ENCODE assay signal across 1 cellular context in the genomic region with DNA sequence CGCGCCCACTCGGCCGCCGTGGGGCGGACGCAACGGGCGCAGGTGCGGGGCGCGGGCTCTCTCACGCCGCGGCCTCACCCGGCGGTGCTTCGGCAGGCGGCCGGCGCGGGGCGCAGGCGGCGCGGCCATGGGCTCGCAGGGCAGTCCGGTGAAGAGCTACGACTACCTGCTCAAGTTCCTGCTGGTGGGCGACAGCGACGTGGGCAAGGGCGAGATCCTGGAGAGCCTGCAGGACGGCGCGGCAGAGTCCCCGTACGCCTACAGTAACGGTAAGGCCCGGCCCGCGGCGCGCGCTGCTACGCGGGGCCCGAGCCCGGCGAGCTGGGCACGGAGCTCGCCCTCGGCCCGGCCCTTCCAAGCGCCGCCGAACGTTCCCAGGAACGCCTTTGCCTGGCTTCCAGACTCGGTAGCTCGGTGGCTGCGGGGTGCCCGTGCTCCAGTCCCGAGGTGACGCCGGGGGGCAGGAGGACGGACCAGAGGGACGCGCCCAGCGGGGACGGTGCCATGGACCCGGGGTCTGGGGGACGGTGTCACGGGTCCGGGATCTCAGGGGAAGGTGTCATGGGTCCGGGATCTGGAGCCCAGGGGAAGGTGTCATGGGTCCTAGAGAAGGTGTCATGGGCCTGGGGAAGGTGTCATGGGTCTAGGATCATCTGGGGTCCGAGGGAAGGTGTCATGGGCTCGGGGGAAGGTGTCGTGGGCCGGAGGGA.
TF ChIP-seq lines count a peak whose summit lies in the region.

No MANE protein-coding gene starts in this region.

TF ChIP-seq in HepG2, 621 proteins besides CTCF, POLR2A, EP300 and RAD21 (continues in another document):
- TF ChIP-seq ZNF558 (CRISPR knock-in tag; IDR thresholded peaks at IDR 0.05; ENCODE audit: borderline replicate concordance) (peak; percentile 49; the same call in 1 of the 2 replicates), ZNF766 (CRISPR knock-in tag; IDR thresholded peaks at IDR 0.05; ENCODE audit: borderline replicate concordance) (peak; percentile 76; the same call in 1 of the 2 replicates), TBX2 (CRISPR knock-in tag; IDR thresholded peaks at IDR 0.05; ENCODE audit: borderline replicate concordance) (0 out of 2 replicates have a peak, but pooled peaks have one; percentile 12), ZNF331 (CRISPR knock-in tag; IDR thresholded peaks at IDR 0.05) (no peak), RNF2 (conservative IDR thresholded peaks at IDR 0.05; ENCODE audit: low read depth) (0 out of 2 replicates have a peak, but pooled peaks have one; percentile 43), RXRA (CRISPR knock-in tag; IDR thresholded peaks at IDR 0.05) (peak; percentile 18; the same call in 1 of the 2 replicates), ZNF790 (CRISPR knock-in tag; IDR thresholded peaks at IDR 0.05; ENCODE audit: borderline replicate concordance) (peak; percentile 49; the same call in 1 of the 2 replicates), ZNF879 (CRISPR knock-in tag; IDR thresholded peaks at IDR 0.05) (no peak), PITX1 (CRISPR knock-in tag; IDR thresholded peaks at IDR 0.05) (peak; percentile 29; the same call in 1 of the 2 replicates), ZNF451 (CRISPR knock-in tag; IDR thresholded peaks at IDR 0.05) (peak; percentile 38; the same call in 1 of the 2 replicates), EED (CRISPR knock-in tag; IDR thresholded peaks at IDR 0.05) (no peak), ZNF768 (CRISPR knock-in tag; IDR thresholded peaks at IDR 0.05) (peak; percentile 37; the same call in 1 of the 2 replicates), ARID2 (CRISPR knock-in tag; IDR thresholded peaks at IDR 0.05; ENCODE audit: borderline replicate concordance) (peak; percentile 31; the same call in 1 of the 2 replicates), MATR3 (CRISPR knock-in tag; IDR thresholded peaks at IDR 0.05) (no peak), ZNF253 (CRISPR knock-in tag; IDR thresholded peaks at IDR 0.05; ENCODE audit: borderline replicate concordance) (0 out of 2 replicates have a peak, but pooled peaks have one; percentile 47), ZSCAN25 (CRISPR knock-in tag; IDR thresholded peaks at IDR 0.05) (no peak), KLF16 (CRISPR knock-in tag; IDR thresholded peaks at IDR 0.05) (no peak), ZBTB38 (CRISPR knock-in tag; IDR thresholded peaks at IDR 0.05) (0 out of 2 replicates have a peak, but pooled peaks have one; percentile 15), SIN3A (IDR thresholded peaks at IDR 0.05; ENCODE audit: borderline replicate concordance, low read depth, low read length) (peak; percentile 57; the same call in 1 of the 2 replicates), KLF12 (CRISPR knock-in tag; IDR thresholded peaks at IDR 0.05; ENCODE audit: borderline replicate concordance) (peak; percentile 31; the same call in 1 of the 2 replicates), HDAC1 (CRISPR knock-in tag; IDR thresholded peaks at IDR 0.05) (peak; percentile 1; the same call in 1 of the 2 replicates), MYC (CRISPR knock-in tag; IDR thresholded peaks at IDR 0.05; ENCODE audit: borderline replicate concordance) (peak; percentile 13; the same call in 1 of the 2 replicates), SAP130 (CRISPR knock-in tag; IDR thresholded peaks at IDR 0.05; ENCODE audit: low read depth) (peak; percentile 41), MEIS2 (CRISPR knock-in tag; IDR thresholded peaks at IDR 0.05) (0 out of 2 replicates have a peak, but pooled peaks have one; percentile 35), SKI (IDR thresholded peaks at IDR 0.05; ENCODE audit: partially characterized antibody) (peak; percentile 29), ZNF777 (CRISPR knock-in tag; IDR thresholded peaks at IDR 0.05) (0 out of 2 replicates have a peak, but pooled peaks have one; percentile 39), SRY (CRISPR knock-in tag; IDR thresholded peaks at IDR 0.05) (peak; percentile 70; the same call in 1 of the 2 replicates), ZNF616 (CRISPR knock-in tag; IDR thresholded peaks at IDR 0.05; ENCODE audit: low read depth) (no peak), ZNF703 (CRISPR knock-in tag; IDR thresholded peaks at IDR 0.05; ENCODE audit: borderline replicate concordance) (0 out of 2 replicates have a peak, but pooled peaks have one; percentile 53), HOXA3 (CRISPR knock-in tag; IDR thresholded peaks at IDR 0.05) (0 out of 2 replicates have a peak, but pooled peaks have one; percentile 16), CENPT (CRISPR knock-in tag; IDR thresholded peaks at IDR 0.05; ENCODE audit: low read depth) (peak; percentile 44; the same call in 1 of the 2 replicates)
- TF ChIP-seq, protein P1, sequence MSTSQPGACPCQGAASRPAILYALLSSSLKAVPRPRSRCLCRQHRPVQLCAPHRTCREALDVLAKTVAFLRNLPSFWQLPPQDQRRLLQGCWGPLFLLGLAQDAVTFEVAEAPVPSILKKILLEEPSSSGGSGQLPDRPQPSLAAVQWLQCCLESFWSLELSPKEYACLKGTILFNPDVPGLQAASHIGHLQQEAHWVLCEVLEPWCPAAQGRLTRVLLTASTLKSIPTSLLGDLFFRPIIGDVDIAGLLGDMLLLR (CRISPR knock-in tag; IDR thresholded peaks at IDR 0.05): 0 out of 2 replicates have a peak, but pooled peaks have one; percentile 54
- TF ChIP-seq, protein P2, sequence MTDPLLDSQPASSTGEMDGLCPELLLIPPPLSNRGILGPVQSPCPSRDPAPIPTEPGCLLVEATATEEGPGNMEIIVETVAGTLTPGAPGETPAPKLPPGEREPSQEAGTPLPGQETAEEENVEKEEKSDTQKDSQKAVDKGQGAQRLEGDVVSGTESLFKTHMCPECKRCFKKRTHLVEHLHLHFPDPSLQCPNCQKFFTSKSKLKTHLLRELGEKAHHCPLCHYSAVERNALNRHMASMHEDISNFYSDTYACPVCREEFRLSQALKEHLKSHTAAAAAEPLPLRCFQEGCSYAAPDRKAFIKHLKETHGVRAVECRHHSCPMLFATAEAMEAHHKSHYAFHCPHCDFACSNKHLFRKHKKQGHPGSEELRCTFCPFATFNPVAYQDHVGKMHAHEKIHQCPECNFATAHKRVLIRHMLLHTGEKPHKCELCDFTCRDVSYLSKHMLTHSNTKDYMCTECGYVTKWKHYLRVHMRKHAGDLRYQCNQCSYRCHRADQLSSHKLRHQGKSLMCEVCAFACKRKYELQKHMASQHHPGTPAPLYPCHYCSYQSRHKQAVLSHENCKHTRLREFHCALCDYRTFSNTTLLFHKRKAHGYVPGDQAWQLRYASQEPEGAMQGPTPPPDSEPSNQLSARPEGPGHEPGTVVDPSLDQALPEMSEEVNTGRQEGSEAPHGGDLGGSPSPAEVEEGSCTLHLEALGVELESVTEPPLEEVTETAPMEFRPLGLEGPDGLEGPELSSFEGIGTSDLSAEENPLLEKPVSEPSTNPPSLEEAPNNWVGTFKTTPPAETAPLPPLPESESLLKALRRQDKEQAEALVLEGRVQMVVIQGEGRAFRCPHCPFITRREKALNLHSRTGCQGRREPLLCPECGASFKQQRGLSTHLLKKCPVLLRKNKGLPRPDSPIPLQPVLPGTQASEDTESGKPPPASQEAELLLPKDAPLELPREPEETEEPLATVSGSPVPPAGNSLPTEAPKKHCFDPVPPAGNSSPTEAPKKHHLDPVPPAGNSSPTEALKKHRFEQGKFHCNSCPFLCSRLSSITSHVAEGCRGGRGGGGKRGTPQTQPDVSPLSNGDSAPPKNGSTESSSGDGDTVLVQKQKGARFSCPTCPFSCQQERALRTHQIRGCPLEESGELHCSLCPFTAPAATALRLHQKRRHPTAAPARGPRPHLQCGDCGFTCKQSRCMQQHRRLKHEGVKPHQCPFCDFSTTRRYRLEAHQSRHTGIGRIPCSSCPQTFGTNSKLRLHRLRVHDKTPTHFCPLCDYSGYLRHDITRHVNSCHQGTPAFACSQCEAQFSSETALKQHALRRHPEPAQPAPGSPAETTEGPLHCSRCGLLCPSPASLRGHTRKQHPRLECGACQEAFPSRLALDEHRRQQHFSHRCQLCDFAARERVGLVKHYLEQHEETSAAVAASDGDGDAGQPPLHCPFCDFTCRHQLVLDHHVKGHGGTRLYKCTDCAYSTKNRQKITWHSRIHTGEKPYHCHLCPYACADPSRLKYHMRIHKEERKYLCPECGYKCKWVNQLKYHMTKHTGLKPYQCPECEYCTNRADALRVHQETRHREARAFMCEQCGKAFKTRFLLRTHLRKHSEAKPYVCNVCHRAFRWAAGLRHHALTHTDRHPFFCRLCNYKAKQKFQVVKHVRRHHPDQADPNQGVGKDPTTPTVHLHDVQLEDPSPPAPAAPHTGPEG (CRISPR knock-in tag; IDR thresholded peaks at IDR 0.05): 0 out of 2 replicates have a peak, but pooled peaks have one; percentile 45
- TF ChIP-seq, protein P3, sequence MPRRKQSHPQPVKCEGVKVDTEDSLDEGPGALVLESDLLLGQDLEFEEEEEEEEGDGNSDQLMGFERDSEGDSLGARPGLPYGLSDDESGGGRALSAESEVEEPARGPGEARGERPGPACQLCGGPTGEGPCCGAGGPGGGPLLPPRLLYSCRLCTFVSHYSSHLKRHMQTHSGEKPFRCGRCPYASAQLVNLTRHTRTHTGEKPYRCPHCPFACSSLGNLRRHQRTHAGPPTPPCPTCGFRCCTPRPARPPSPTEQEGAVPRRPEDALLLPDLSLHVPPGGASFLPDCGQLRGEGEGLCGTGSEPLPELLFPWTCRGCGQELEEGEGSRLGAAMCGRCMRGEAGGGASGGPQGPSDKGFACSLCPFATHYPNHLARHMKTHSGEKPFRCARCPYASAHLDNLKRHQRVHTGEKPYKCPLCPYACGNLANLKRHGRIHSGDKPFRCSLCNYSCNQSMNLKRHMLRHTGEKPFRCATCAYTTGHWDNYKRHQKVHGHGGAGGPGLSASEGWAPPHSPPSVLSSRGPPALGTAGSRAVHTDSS (CRISPR knock-in tag; conservative IDR thresholded peaks at IDR 0.05): 0 out of 2 replicates have a peak, but pooled peaks have one; percentile 70
- TF ChIP-seq, protein P4, sequence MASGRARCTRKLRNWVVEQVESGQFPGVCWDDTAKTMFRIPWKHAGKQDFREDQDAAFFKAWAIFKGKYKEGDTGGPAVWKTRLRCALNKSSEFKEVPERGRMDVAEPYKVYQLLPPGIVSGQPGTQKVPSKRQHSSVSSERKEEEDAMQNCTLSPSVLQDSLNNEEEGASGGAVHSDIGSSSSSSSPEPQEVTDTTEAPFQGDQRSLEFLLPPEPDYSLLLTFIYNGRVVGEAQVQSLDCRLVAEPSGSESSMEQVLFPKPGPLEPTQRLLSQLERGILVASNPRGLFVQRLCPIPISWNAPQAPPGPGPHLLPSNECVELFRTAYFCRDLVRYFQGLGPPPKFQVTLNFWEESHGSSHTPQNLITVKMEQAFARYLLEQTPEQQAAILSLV (CRISPR knock-in tag; IDR thresholded peaks at IDR 0.05; ENCODE audit: borderline replicate concordance): peak; percentile 24; the same call in 1 of the 2 replicates
- TF ChIP-seq, protein P5, sequence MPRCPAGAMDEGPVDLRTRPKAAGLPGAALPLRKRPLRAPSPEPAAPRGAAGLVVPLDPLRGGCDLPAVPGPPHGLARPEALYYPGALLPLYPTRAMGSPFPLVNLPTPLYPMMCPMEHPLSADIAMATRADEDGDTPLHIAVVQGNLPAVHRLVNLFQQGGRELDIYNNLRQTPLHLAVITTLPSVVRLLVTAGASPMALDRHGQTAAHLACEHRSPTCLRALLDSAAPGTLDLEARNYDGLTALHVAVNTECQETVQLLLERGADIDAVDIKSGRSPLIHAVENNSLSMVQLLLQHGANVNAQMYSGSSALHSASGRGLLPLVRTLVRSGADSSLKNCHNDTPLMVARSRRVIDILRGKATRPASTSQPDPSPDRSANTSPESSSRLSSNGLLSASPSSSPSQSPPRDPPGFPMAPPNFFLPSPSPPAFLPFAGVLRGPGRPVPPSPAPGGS (CRISPR knock-in tag; IDR thresholded peaks at IDR 0.05): 0 out of 2 replicates have a peak, but pooled peaks have one; percentile 58
- TF ChIP-seq, protein P6, sequence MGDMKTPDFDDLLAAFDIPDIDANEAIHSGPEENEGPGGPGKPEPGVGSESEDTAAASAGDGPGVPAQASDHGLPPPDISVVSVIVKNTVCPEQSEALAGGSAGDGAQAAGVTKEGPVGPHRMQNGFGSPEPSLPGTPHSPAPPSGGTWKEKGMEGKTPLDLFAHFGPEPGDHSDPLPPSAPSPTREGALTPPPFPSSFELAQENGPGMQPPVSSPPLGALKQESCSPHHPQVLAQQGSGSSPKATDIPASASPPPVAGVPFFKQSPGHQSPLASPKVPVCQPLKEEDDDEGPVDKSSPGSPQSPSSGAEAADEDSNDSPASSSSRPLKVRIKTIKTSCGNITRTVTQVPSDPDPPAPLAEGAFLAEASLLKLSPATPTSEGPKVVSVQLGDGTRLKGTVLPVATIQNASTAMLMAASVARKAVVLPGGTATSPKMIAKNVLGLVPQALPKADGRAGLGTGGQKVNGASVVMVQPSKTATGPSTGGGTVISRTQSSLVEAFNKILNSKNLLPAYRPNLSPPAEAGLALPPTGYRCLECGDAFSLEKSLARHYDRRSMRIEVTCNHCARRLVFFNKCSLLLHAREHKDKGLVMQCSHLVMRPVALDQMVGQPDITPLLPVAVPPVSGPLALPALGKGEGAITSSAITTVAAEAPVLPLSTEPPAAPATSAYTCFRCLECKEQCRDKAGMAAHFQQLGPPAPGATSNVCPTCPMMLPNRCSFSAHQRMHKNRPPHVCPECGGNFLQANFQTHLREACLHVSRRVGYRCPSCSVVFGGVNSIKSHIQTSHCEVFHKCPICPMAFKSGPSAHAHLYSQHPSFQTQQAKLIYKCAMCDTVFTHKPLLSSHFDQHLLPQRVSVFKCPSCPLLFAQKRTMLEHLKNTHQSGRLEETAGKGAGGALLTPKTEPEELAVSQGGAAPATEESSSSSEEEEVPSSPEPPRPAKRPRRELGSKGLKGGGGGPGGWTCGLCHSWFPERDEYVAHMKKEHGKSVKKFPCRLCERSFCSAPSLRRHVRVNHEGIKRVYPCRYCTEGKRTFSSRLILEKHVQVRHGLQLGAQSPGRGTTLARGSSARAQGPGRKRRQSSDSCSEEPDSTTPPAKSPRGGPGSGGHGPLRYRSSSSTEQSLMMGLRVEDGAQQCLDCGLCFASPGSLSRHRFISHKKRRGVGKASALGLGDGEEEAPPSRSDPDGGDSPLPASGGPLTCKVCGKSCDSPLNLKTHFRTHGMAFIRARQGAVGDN (CRISPR knock-in tag; IDR thresholded peaks at IDR 0.05): peak; percentile 60
- TF ChIP-seq, protein P7, sequence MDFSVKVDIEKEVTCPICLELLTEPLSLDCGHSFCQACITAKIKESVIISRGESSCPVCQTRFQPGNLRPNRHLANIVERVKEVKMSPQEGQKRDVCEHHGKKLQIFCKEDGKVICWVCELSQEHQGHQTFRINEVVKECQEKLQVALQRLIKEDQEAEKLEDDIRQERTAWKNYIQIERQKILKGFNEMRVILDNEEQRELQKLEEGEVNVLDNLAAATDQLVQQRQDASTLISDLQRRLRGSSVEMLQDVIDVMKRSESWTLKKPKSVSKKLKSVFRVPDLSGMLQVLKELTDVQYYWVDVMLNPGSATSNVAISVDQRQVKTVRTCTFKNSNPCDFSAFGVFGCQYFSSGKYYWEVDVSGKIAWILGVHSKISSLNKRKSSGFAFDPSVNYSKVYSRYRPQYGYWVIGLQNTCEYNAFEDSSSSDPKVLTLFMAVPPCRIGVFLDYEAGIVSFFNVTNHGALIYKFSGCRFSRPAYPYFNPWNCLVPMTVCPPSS (IDR thresholded peaks at IDR 0.05): no peak
- TF ChIP-seq, protein P8, sequence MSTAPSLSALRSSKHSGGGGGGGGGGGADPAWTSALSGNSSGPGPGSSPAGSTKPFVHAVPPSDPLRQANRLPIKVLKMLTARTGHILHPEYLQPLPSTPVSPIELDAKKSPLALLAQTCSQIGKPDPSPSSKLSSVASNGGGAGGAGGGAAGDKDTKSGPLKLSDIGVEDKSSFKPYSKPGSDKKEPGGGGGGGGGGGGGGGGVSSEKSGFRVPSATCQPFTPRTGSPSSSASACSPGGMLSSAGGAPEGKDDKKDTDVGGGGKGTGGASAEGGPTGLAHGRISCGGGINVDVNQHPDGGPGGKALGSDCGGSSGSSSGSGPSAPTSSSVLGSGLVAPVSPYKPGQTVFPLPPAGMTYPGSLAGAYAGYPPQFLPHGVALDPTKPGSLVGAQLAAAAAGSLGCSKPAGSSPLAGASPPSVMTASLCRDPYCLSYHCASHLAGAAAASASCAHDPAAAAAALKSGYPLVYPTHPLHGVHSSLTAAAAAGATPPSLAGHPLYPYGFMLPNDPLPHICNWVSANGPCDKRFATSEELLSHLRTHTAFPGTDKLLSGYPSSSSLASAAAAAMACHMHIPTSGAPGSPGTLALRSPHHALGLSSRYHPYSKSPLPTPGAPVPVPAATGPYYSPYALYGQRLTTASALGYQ (CRISPR knock-in tag; IDR thresholded peaks at IDR 0.05): no peak
